In genomic region chr13:95784161-95784880, GRCh38 we compare ENCODE assay signal across 11 cellular contexts.
DNase-seq lines count a peak whose midpoint lies in the region; ATAC-seq and TF ChIP-seq lines count a peak whose summit lies in the region.
"Had no signal": no experiment of that assay in that cellular context is flagged by ENCODE, and none has a peak within 500 bp of the region (broad histone marks: within the 10 kb centered on the region; RNA-seq: fewer than 3 reads in every experiment).

No MANE protein-coding gene starts in this region.

- TF ChIP-seq CTCF in IMR-90 (conservative IDR thresholded peaks at IDR 0.05; ENCODE audit: low read depth, low read length) (no peak), transverse colon (IDR thresholded peaks at IDR 0.05) (no peak)

- H3K14ac ChIP-seq in IMR-90 (replicated peaks; ENCODE audit: low read depth, low read length): no peak overlapping the region

- TF ChIP-seq EP300 in transverse colon (IDR thresholded peaks at IDR 0.05; ENCODE audit: low read depth): no peak

- H3K4me3 ChIP-seq in IMR-90 (ENCODE audit: insufficient read depth, low read depth, low read length) (no peak overlapping the region), mesendoderm (ENCODE audit: low read length) (no peak overlapping the region), transverse colon (no peak overlapping the region)
- H3K4me3 ChIP-seq: left ventricle myocardium inferior had no signal

- H2BK20ac ChIP-seq in IMR-90 (ENCODE audit: low read depth, low read length): no peak overlapping the region

- H3K79me2 ChIP-seq in mesendoderm (ENCODE audit: control insufficient read depth, insufficient read depth, low read length): no peaks in the 10 kb centered on the region

- TF ChIP-seq RAD21 in IMR-90 (IDR thresholded peaks at IDR 0.05; ENCODE audit: low read length): no peak

- dilution Hi-C loops in IMR-90 (cut with HindIII; ENCODE audit: low sequenced_read_pairs, unreplicated experiment): no loop called here

- CTCF ChIA-PET in IMR-90 (lab: Yijun Ruan, JAX): interaction anchor here (0.7 kb wide), 1 partner anchor 51 kb away, joined by 3 read pairs; no protein-coding TSS in a partner anchor

- H4K8ac ChIP-seq in IMR-90 (ENCODE audit: low read depth in 2 of 2, low read length in 2 of 2): no peak overlapping the region; a peak in 1 of 4 replicates
- no peak overlapping the region for H4K8ac ChIP-seq in mesendoderm (ENCODE audit: low read depth, low read length)

- H3K27ac ChIP-seq in IMR-90 (ENCODE audit: insufficient read depth, low read length) (peak overlapping the region; percentile 55; the same call in 1 of the 2 replicates), mesendoderm (ENCODE audit: low read depth, low read length) (no peak overlapping the region), transverse colon (peak overlapping the region in 1 of 4 donors; percentile 7)
- H3K27ac ChIP-seq: left ventricle myocardium inferior, WERI-Rb-1 had no signal

- peaks cover 5 to 29% of the 10 kb centered on the region in 2 experiments; a peak in 3 of 4 replicates for H3K79me1 ChIP-seq in IMR-90 (ENCODE audit: low read depth in 1 of 2, low read length in 2 of 2)
- H3K79me1 ChIP-seq in mesendoderm (ENCODE audit: low read length): no peaks in the 10 kb centered on the region

- peak; percentile 22 for DNase-seq in ACHN
- peak; percentile 91 for DNase-seq in IMR-90
- DNase-seq in dermis blood vessel endothelial cell: peak; percentile 88
- DNase-seq in mesendoderm: peak; percentile 31
- DNase-seq in HuH-7.5 (ENCODE audit: low spot score): no peak
- no peak for DNase-seq in transverse colon
- no peak for DNase-seq in SK-N-DZ (ENCODE audit: low spot score)
- DNase-seq: left ventricle myocardium inferior, small intestine, WERI-Rb-1 had no signal

- H2BK15ac ChIP-seq in IMR-90 (ENCODE audit: low read depth, low read length): no peak overlapping the region
- no peak overlapping the region for H2BK15ac ChIP-seq in mesendoderm (replicated peaks; ENCODE audit: low read depth)

- ATAC-seq in IMR-90 (ENCODE audit: low read depth) (peak; percentile 87), HG02840 (IDR thresholded peaks at IDR 0.05; ENCODE audit: low FRiP score, unreplicated experiment) (no peak)

- H4K5ac ChIP-seq in IMR-90 (ENCODE audit: low read depth, low read length) (no peak overlapping the region), mesendoderm (ENCODE audit: low read length) (no peak overlapping the region)

- no peak overlapping the region for H3K23ac ChIP-seq in IMR-90 (ENCODE audit: low read depth, low read length)
- H3K23ac ChIP-seq in mesendoderm (ENCODE audit: low read length): no peak overlapping the region

- H4K20me1 ChIP-seq in IMR-90 (ENCODE audit: insufficient read depth, low read length): peaks cover 12% of the 10 kb centered on the region; the same call in 1 of the 2 replicates

- H2AK5ac ChIP-seq in IMR-90 (ENCODE audit: low read depth, low read length) (no peak overlapping the region), mesendoderm (ENCODE audit: low read length) (no peak overlapping the region)

- POLR2A ChIA-PET in IMR-90 (lab: Charles Lee; ENCODE audit: unreplicated experiment): no interaction called here

- H4K91ac ChIP-seq in IMR-90 (ENCODE audit: insufficient read depth, low read depth, low read length): no peak overlapping the region; the same call in 1 of the 2 replicates

- in situ Hi-C loops in ACHN (cut with HindIII; ENCODE audit: low pct_ligation_motif_present, low pct_unique_long_range_greater_than_20kb, low sequenced_read_pairs): no loop called here
- in situ Hi-C loops in IMR-90 (cut with MboI; ENCODE audit: low sequenced_read_pairs): no loop called here
- in situ Hi-C loops in transverse colon (cut with MboI; ENCODE audit: low pct_ligation_motif_present in 1 of 4, low pct_unique_long_range_greater_than_20kb in 1 of 4, low sequenced_read_pairs in 3 of 4): no loop called here

- intact Hi-C loops in IMR-90 (cut with micrococcal nuclease) (no loop called here), transverse colon (cut with DNase I; ENCODE audit: low total_unique reads) (no loop called here)

- no peak for TF ChIP-seq POLR2A in IMR-90 (IDR thresholded peaks at IDR 0.05; ENCODE audit: low read depth, low read length)
- TF ChIP-seq POLR2A in transverse colon (IDR thresholded peaks at IDR 0.05): no peak

- H3K36me3 ChIP-seq in IMR-90 (ENCODE audit: control insufficient read depth, insufficient read depth, low read length) (peaks cover 5% of the 10 kb centered on the region), mesendoderm (ENCODE audit: control insufficient read depth, insufficient read depth, low read length) (no peaks in the 10 kb centered on the region), transverse colon (peaks cover 0 to 28% (median 11%) of the 10 kb centered on the region in 4 donors)

- H2BK5ac ChIP-seq in IMR-90 (ENCODE audit: low read depth, low read length, poor library complexity, severe bottlenecking) (peak overlapping the region; percentile 31), mesendoderm (ENCODE audit: low read length) (no peak overlapping the region)

- no TSS peak for BruUV-seq in IMR-90 (replicated peaks; lab: Mats Ljungman, UMichigan)

- H3K56ac ChIP-seq in IMR-90 (ENCODE audit: extremely low read depth, insufficient read depth, low read length) (peak overlapping the region; percentile 14; the same call in 1 of the 2 replicates), mesendoderm (ENCODE audit: low read length) (no peak overlapping the region)

- H3K27me3 ChIP-seq in IMR-90 (ENCODE audit: control insufficient read depth, insufficient read depth, low read length): no peaks in the 10 kb centered on the region
- H3K27me3 ChIP-seq in mesendoderm (ENCODE audit: insufficient read depth, low read length, poor library complexity): no peaks in the 10 kb centered on the region
- H3K27me3 ChIP-seq in transverse colon: no peaks in the 10 kb centered on the region

- H3K9me1 ChIP-seq in IMR-90 (ENCODE audit: insufficient read depth, low read length): peaks cover 6% of the 10 kb centered on the region

- H3K9ac ChIP-seq in IMR-90 (ENCODE audit: low read depth, low read length) (0 out of 2 replicates have a peak overlapping the region, but pooled peaks have one; percentile 14), mesendoderm (ENCODE audit: low read length) (no peak overlapping the region)

- H2BK120ac ChIP-seq in IMR-90 (ENCODE audit: low read depth, low read length) (peak overlapping the region; percentile 59), mesendoderm (ENCODE audit: low read depth, low read length) (no peak overlapping the region)

- H2AK9ac ChIP-seq in IMR-90 (replicated peaks; ENCODE audit: low read depth, low read length, poor library complexity): no peak overlapping the region

- H3K18ac ChIP-seq in IMR-90 (ENCODE audit: low read depth, low read length): peak overlapping the region; percentile 63; the same call in 1 of the 2 replicates
- H3K18ac ChIP-seq in mesendoderm (ENCODE audit: low read length): no peak overlapping the region

- H3K4me2 ChIP-seq in IMR-90 (ENCODE audit: low read depth, low read length) (peak overlapping the region; percentile 85), mesendoderm (ENCODE audit: low read length) (no peak overlapping the region)

- H3K4ac ChIP-seq in IMR-90 (ENCODE audit: low read depth, low read length) (peak overlapping the region; percentile 51), mesendoderm (ENCODE audit: low read depth, low read length) (no peak overlapping the region)

- peaks cover 8% of the 10 kb centered on the region for H3K4me1 ChIP-seq in IMR-90 (ENCODE audit: control insufficient read depth, insufficient read depth, low read length)
- no peaks in the 10 kb centered on the region for H3K4me1 ChIP-seq in mesendoderm (ENCODE audit: control insufficient read depth, low read depth, low read length)
- H3K4me1 ChIP-seq in transverse colon: peaks cover 0 to 8% (median 3%) of the 10 kb centered on the region in 4 donors

- no peaks in the 10 kb centered on the region for H3K9me3 ChIP-seq in IMR-90 (ENCODE audit: control insufficient read depth, insufficient read depth, low read length)
- H3K9me3 ChIP-seq in transverse colon: no peaks in the 10 kb centered on the region

- H2AFZ ChIP-seq in IMR-90 (replicated peaks; ENCODE audit: low read length, poor library complexity): no peak overlapping the region

- WGBS in IMR-90 (ENCODE audit: extremely low coverage in 2 of 2, insufficient read length in 1 of 2), 2 experiments: no CpG with 5 or more reads among the region's 6 CpGs
- no CpG with 5 or more reads among the region's 6 CpGs for WGBS in mesendoderm (ENCODE audit: extremely low coverage, insufficient coverage, low lambda C conversion rate)
- WGBS in transverse colon (ENCODE audit: low coverage in 1 of 2), 2 donors: 63 to 66% methylated on average over 6 of the region's 6 CpGs

TF ChIP-seq in IMR-90, 13 proteins besides CTCF, POLR2A, EP300 and RAD21:
- peak; percentile 80 for TF ChIP-seq MAFK (IDR thresholded peaks at IDR 0.05; ENCODE audit: low read depth, low read length)
- no peak for TF ChIP-seq SMC3 (IDR thresholded peaks at IDR 0.05; ENCODE audit: low read depth, low read length)
- peak; percentile 84 for TF ChIP-seq FOS (IDR thresholded peaks at IDR 0.05; ENCODE audit: low read depth, low read length)

Comparison
In these comparisons a context has a peak if more than half of its experiments do, and no peak if none do; other contexts are left out.
1. DNase-seq: peak in ACHN (single experiment), IMR-90 (single experiment), dermis blood vessel endothelial cell (single experiment) and mesendoderm (single experiment); none in HuH-7.5 (single experiment), transverse colon (single experiment) and SK-N-DZ (single experiment).